ENCODE assay signal across 16 cellular contexts in the genomic region with DNA sequence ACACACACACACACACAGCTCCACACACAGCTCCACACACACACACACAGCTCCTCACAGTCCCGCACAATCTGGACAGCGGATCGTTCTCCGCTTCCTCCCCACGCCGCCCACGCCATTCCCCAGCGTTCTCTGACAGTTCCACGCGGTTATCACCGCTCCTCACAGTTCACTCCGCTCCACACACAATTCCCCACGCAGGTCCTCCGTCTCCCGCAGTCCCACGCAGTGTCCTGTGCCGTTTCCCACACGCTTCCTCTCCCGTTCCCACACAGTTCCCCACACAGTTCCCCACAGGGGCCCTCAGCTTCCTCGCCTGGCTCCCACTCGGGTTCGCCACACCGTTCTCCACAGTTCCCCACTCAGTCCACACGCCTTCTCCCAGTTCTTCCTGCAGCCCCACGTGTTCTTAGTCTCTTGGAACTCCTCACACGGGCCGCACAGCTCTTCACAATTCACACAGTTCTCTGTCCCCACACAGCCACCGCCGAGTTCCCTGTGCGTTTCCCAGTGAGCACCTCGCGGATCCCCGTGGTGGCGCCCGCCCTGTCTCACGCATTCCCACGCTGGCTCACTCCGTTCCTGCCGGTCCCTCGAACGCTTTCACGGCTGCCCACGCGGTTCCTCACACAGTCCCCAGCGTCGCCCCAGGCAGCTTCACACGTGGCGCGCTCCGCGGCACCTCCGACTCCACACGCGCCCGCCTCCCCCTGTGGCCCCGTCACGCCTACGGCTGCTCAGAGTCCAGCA. TPM values are rescaled to one million over a fixed set of nuclear protein-coding genes. Genes with fewer than 3 reads are reported as not detected.
"Had no signal": no experiment of that assay in that cellular context is flagged by ENCODE, and none has a peak within 500 bp of the region (broad histone marks: within the 10 kb centered on the region; RNA-seq: fewer than 3 reads in every experiment).

No MANE protein-coding gene starts in this region.

- H3K9me3 ChIP-seq: ascending aorta, breast epithelium, gastrocnemius medialis, mucosa of descending colon, prostate gland, upper lobe of left lung had no signal

- H3K4me1 ChIP-seq: ascending aorta, breast epithelium, gastrocnemius medialis, prostate gland, upper lobe of left lung had no signal

- FAIRE-seq: islet of Langerhans had no signal

- H3K27me3 ChIP-seq: ascending aorta, upper lobe of left lung had no signal

- H3K36me3 Mint-ChIP-seq: naive thymus-derived CD8-positive, alpha-beta T cell; stimulated activated effector memory CD8-positive, alpha-beta T cell treated with anti-CD3 and anti-CD28 coated beads, Interleukin-12 subunit alpha, Interleukin-12 subunit beta, amount 100 ng/mL, for 72 hours had no signal

- H3K9me3 Mint-ChIP-seq: endodermal cell; naive thymus-derived CD8-positive, alpha-beta T cell; stimulated activated effector memory CD8-positive, alpha-beta T cell treated with anti-CD3 and anti-CD28 coated beads, Interleukin-12 subunit alpha, Interleukin-12 subunit beta, amount 100 ng/mL, for 72 hours had no signal

- DNase-seq: activated CD4-positive, alpha-beta T cell treated with anti-CD3 and anti-CD28 coated beads, Interleukin-2, amount 50 U/mL, for 4 hours; activated CD4-positive, CD25-positive, alpha-beta regulatory T cell treated with anti-CD3 and anti-CD28 coated beads, Interleukin-2, amount 50 U/mL, for 72 hours; activated naive CD4-positive, alpha-beta T cell; activated T-cell treated with anti-CD3 and anti-CD28 coated beads for 4 hours; endodermal cell; erythroblast; gastrocnemius medialis had no signal

- H3K36me3 ChIP-seq: ascending aorta, breast epithelium, gastrocnemius medialis, prostate gland, upper lobe of left lung had no signal

- H3K27ac Mint-ChIP-seq: endodermal cell; naive thymus-derived CD8-positive, alpha-beta T cell; stimulated activated effector memory CD8-positive, alpha-beta T cell treated with anti-CD3 and anti-CD28 coated beads, Interleukin-12 subunit alpha, Interleukin-12 subunit beta, amount 100 ng/mL, for 72 hours had no signal

- H3K4me3 Mint-ChIP-seq: endodermal cell; naive thymus-derived CD8-positive, alpha-beta T cell; stimulated activated effector memory CD8-positive, alpha-beta T cell treated with anti-CD3 and anti-CD28 coated beads, Interleukin-12 subunit alpha, Interleukin-12 subunit beta, amount 100 ng/mL, for 72 hours had no signal

- ATAC-seq: gastrocnemius medialis; left lobe of liver; mucosa of descending colon; naive thymus-derived CD8-positive, alpha-beta T cell; stimulated activated effector memory CD8-positive, alpha-beta T cell treated with anti-CD3 and anti-CD28 coated beads, Interleukin-12 subunit alpha, Interleukin-12 subunit beta, amount 100 ng/mL, for 72 hours had no signal

- H3K4me3 ChIP-seq: ascending aorta, breast epithelium, gastrocnemius medialis, mucosa of descending colon, prostate gland, upper lobe of left lung had no signal

- H3K4me1 Mint-ChIP-seq: endodermal cell; naive thymus-derived CD8-positive, alpha-beta T cell; stimulated activated effector memory CD8-positive, alpha-beta T cell treated with anti-CD3 and anti-CD28 coated beads, Interleukin-12 subunit alpha, Interleukin-12 subunit beta, amount 100 ng/mL, for 72 hours had no signal

- H3K27ac ChIP-seq: ascending aorta, breast epithelium, gastrocnemius medialis, prostate gland, upper lobe of left lung had no signal

RNA-seq across cellular contexts. Expression of a gene that starts 38.4 kb away (rescaled TPM):
- total RNA-seq: naive thymus-derived CD8-positive, alpha-beta T cell had no signal
